In the genomic region with DNA sequence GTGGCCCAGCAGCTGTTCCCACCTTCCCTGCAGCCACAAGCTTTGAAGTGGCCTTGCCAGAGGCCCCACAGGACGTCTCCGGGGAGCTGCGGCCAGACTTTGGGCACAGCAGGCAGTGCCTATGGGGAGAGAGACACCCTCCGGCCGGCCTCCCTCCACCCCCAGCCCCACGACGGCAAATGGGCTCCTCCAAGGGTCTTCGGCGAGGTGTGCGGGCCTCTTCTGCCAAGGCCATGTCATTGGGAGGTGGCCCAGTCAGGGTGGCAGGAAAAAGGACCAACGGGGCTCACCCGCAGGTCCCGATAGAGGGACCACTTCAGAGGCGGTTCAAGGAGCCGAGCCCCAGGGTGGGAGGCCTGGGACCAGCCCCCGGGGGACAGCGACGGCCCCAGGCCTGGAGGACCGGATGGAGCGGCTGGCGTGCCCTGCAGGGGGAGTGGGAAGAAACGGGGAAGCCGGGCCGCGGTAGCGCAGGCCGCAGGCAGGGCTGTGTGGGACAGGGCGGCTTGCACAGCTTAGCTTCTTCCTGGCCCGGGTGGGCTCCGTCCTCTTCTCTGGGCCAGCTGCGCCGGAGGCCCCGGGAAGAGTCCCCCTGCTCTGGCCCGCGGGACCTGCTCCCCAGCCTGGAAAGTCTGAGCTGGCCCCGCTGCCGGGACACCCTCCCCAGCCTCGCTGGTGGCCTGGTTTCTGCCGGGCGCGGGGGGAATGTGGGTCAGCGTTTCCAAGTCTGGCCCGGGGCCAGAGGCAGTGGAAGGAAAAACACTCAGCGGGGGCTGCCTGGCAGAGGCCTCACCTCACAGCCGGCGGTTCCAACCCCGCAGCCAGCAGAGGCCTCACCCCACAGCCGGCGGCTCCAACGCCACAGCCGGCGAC, we compare ENCODE assay signal across 10 cellular contexts. TPM values are rescaled to one million over a fixed set of nuclear protein-coding genes. Genes with fewer than 3 reads are reported as not detected.
DNase-seq lines count a peak whose midpoint lies in the region; ATAC-seq and TF ChIP-seq lines count a peak whose summit lies in the region.
"Had no signal": no experiment of that assay in that cellular context is flagged by ENCODE, and none has a peak within 500 bp of the region (broad histone marks: within the 10 kb centered on the region; RNA-seq: fewer than 3 reads in every experiment).

No MANE protein-coding gene starts in this region.

- no peaks in the 10 kb centered on the region for H3K9me3 Mint-ChIP-seq in activated CD4-positive, alpha-beta T cell treated with anti-CD3 and anti-CD28 coated beads, Interleukin-2, amount 10 ng/mL, durations not matched to agents 24 days and 14 days

- peak; percentile 5 for DNase-seq in activated CD4-positive, alpha-beta T cell treated with anti-CD3 and anti-CD28 coated beads for 1 hour
- DNase-seq in activated CD4-positive, alpha-beta T cell treated with anti-CD3 and anti-CD28 coated beads, Interleukin-2, amount 10 ng/mL, durations not matched to agents 24 days and 14 days: no peak
- DNase-seq in coronary artery (ENCODE audit: low spot score) (peak; percentile 81), mesenchymal stem cell (peak; percentile 45), upper lobe of left lung (peak; percentile 21 to 87), SKM-1 (lab: John Stamatoyannopoulos, UW; ENCODE audit: unreplicated experiment) (no peak)
- DNase-seq in stimulated activated naive CD4-positive, alpha-beta T cell (lab: John Stamatoyannopoulos, UW): no peak
- DNase-seq: NCI-H1048; stimulated activated CD4-positive, alpha-beta T cell treated with anti-CD3 and anti-CD28 coated beads, Interleukin-2, amount 100 ng/mL, for 48 hours had no signal

- peaks cover 11% of the 10 kb centered on the region for H3K4me1 Mint-ChIP-seq in activated CD4-positive, alpha-beta T cell treated with anti-CD3 and anti-CD28 coated beads, Interleukin-2, amount 10 ng/mL, durations not matched to agents 24 days and 14 days

- no peaks in the 10 kb centered on the region for H3K79me1 ChIP-seq in mesenchymal stem cell (replicated peaks; ENCODE audit: low read length, poor library complexity, severe bottlenecking)

- H3K4me2 ChIP-seq in mesenchymal stem cell (ENCODE audit: low read length, poor library complexity, severe bottlenecking): no peak overlapping the region

- TF ChIP-seq EP300 in upper lobe of left lung (IDR thresholded peaks at IDR 0.05): no peak

- no peak for TF ChIP-seq CTCF in coronary artery (IDR thresholded peaks at IDR 0.05)
- TF ChIP-seq CTCF in upper lobe of left lung (IDR thresholded peaks at IDR 0.05): no peak

- intact Hi-C loops in activated CD4-positive, alpha-beta T cell treated with anti-CD3 and anti-CD28 coated beads, Interleukin-2, amount 10 ng/mL, durations not matched to agents 24 days and 14 days (cut with micrococcal nuclease): no loop called here

- H2AK5ac ChIP-seq in mesenchymal stem cell (ENCODE audit: low read length, severe bottlenecking): peak overlapping the region; percentile 79

- peaks cover 29% of the 10 kb centered on the region for H3K36me3 Mint-ChIP-seq in activated CD4-positive, alpha-beta T cell treated with anti-CD3 and anti-CD28 coated beads, Interleukin-2, amount 10 ng/mL, durations not matched to agents 24 days and 14 days (ENCODE audit: low read depth)

- no peak overlapping the region for H3K4me3 Mint-ChIP-seq in activated CD4-positive, alpha-beta T cell treated with anti-CD3 and anti-CD28 coated beads, Interleukin-2, amount 10 ng/mL, durations not matched to agents 24 days and 14 days

- H2BK5ac ChIP-seq in mesenchymal stem cell (ENCODE audit: low read depth, low read length, poor library complexity, severe bottlenecking): peak overlapping the region; percentile 60

- H2BK15ac ChIP-seq in mesenchymal stem cell (ENCODE audit: low read depth, poor library complexity, severe bottlenecking): peak overlapping the region; percentile 88

- no peak overlapping the region for H3K27ac Mint-ChIP-seq in activated CD4-positive, alpha-beta T cell treated with anti-CD3 and anti-CD28 coated beads, Interleukin-2, amount 10 ng/mL, durations not matched to agents 24 days and 14 days

- H3K9ac ChIP-seq in mesenchymal stem cell (ENCODE audit: low read length): peak overlapping the region; percentile 81

- H3K23ac ChIP-seq in mesenchymal stem cell (ENCODE audit: low read length in 2 of 2): peak overlapping the region in 1 of 2 experiments; percentile 78

- peak overlapping the region; percentile 94 to 97 for H3K4ac ChIP-seq in mesenchymal stem cell (ENCODE audit: low read depth in 1 of 2, low read length in 2 of 2)

- peaks cover 10 to 30% of the 10 kb centered on the region in 2 experiments for H3K36me3 ChIP-seq in mesenchymal stem cell (ENCODE audit: control insufficient read depth in 1 of 2, insufficient read depth in 2 of 2, low read depth in 1 of 2, low read length in 2 of 2)
- peaks cover 0 to 7% (median 1%) of the 10 kb centered on the region in 4 donors for H3K36me3 ChIP-seq in upper lobe of left lung

- TF ChIP-seq POLR2A in upper lobe of left lung (IDR thresholded peaks at IDR 0.05): no peak

- H3K27ac ChIP-seq in coronary artery (peak overlapping the region; percentile 82 to 89), mesenchymal stem cell (ENCODE audit: low read length, poor library complexity, severe bottlenecking) (peak overlapping the region; percentile 63), upper lobe of left lung (peak overlapping the region; percentile 76 to 88 (median 78))

- H3K18ac ChIP-seq in mesenchymal stem cell (ENCODE audit: low read depth in 1 of 2, low read length in 2 of 2): peak overlapping the region; percentile 85 to 96

- H3K27me3 ChIP-seq in mesenchymal stem cell (ENCODE audit: control insufficient read depth in 1 of 2, insufficient read depth in 1 of 2, low read length in 2 of 2): no peaks in the 10 kb centered on the region
- no peaks in the 10 kb centered on the region for H3K27me3 ChIP-seq in upper lobe of left lung

- peak overlapping the region; percentile 85 for H4K91ac ChIP-seq in mesenchymal stem cell (ENCODE audit: low read length)

- H4K8ac ChIP-seq in mesenchymal stem cell (ENCODE audit: low read length): peak overlapping the region; percentile 85

- H2AFZ ChIP-seq in mesenchymal stem cell (ENCODE audit: low read depth, low read length): no peak overlapping the region

- ATAC-seq in upper lobe of left lung (ENCODE audit: low FRiP score in 2 of 2): peak; percentile 32
- ATAC-seq in HG02938 (IDR thresholded peaks at IDR 0.05; ENCODE audit: unreplicated experiment): no peak

- peak overlapping the region; percentile 85 to 99 for H2BK12ac ChIP-seq in mesenchymal stem cell (ENCODE audit: low read length in 2 of 2)

- peak overlapping the region in 1 of 2 experiments; percentile 94 for H3K14ac ChIP-seq in mesenchymal stem cell (ENCODE audit: low read length in 2 of 2)

- peak overlapping the region; percentile 97 for H2BK120ac ChIP-seq in mesenchymal stem cell (ENCODE audit: low read depth, low read length)

- WGBS in mesenchymal stem cell: 92% methylated on average over 50 of the region's 52 CpGs
- 84 to 89% methylated on average over 26 to 46 of the region's 52 CpGs for WGBS in upper lobe of left lung, 2 donors

- H3K27me3 Mint-ChIP-seq in activated CD4-positive, alpha-beta T cell treated with anti-CD3 and anti-CD28 coated beads, Interleukin-2, amount 10 ng/mL, durations not matched to agents 24 days and 14 days: no peaks in the 10 kb centered on the region

- H3K9me3 ChIP-seq in mesenchymal stem cell (ENCODE audit: control insufficient read depth, low read length) (no peaks in the 10 kb centered on the region), upper lobe of left lung (no peaks in the 10 kb centered on the region)

- H3K4me1 ChIP-seq in mesenchymal stem cell (ENCODE audit: control insufficient read depth, insufficient read depth, low read depth, low read length): peaks cover 52% of the 10 kb centered on the region
- peaks cover 25 to 36% (median 31%) of the 10 kb centered on the region in 4 donors for H3K4me1 ChIP-seq in upper lobe of left lung

- H3K4me3 ChIP-seq in coronary artery (peak overlapping the region; percentile 33), mesenchymal stem cell (ENCODE audit: insufficient read depth in 1 of 2, low read depth in 1 of 2, low read length in 2 of 2) (peak overlapping the region; percentile 12 to 31), upper lobe of left lung (no peak overlapping the region)

RNA-seq across cellular contexts. Expression of gene SPON2, which starts 21.9 kb away (rescaled TPM):
- 20.7 and 21.6 TPM in 2 replicates for total RNA-seq in activated CD4-positive, alpha-beta T cell treated with anti-CD3 and anti-CD28 coated beads, Interleukin-2, amount 10 ng/mL, durations not matched to agents 24 days and 14 days
- polyA plus RNA-seq in mesenchymal stem cell (2013, experiment 1 of 2): 3,023 TPM
- polyA plus RNA-seq in mesenchymal stem cell (2013, experiment 2 of 2): 3,062 TPM
- total RNA-seq in upper lobe of left lung: 10 to 100 TPM; 23.2 to 81.3 (median 50.8) TPM

RNA-seq across cellular contexts. Expression of gene CTBP1, which starts 54.7 kb away (rescaled TPM):
- 190 and 200 TPM in 2 replicates for total RNA-seq in activated CD4-positive, alpha-beta T cell treated with anti-CD3 and anti-CD28 coated beads, Interleukin-2, amount 10 ng/mL, durations not matched to agents 24 days and 14 days
- polyA plus RNA-seq in mesenchymal stem cell (2013, experiment 1 of 2): 96.7 TPM
- polyA plus RNA-seq in mesenchymal stem cell (2013, experiment 2 of 2): 92.8 TPM
- 100 to 1,000 TPM; 142 to 483 (median 213) TPM for total RNA-seq in upper lobe of left lung

Comparison
In these comparisons a context has a peak if more than half of its experiments do, and no peak if none do; other contexts are left out.
1. DNase-seq: peak in activated CD4-positive, alpha-beta T cell treated with anti-CD3 and anti-CD28 coated beads for 1 hour (single experiment), coronary artery (single experiment), mesenchymal stem cell (single experiment) and upper lobe of left lung (2 of 2); none in activated CD4-positive, alpha-beta T cell treated with anti-CD3 and anti-CD28 coated beads, Interleukin-2, amount 10 ng/mL, durations not matched to agents 24 days and 14 days (single experiment), SKM-1 (single experiment) and stimulated activated naive CD4-positive, alpha-beta T cell (0 of 6).
2. H3K4me3 ChIP-seq: peak in coronary artery (single experiment) and mesenchymal stem cell (2 of 2); none in upper lobe of left lung (0 of 4).
3. Peak in every context shown above with its lines, with median percentiles within 50 percentile points of each other: H3K27ac ChIP-seq.